ENCODE assay signal across 17 cellular contexts in the genomic region with DNA sequence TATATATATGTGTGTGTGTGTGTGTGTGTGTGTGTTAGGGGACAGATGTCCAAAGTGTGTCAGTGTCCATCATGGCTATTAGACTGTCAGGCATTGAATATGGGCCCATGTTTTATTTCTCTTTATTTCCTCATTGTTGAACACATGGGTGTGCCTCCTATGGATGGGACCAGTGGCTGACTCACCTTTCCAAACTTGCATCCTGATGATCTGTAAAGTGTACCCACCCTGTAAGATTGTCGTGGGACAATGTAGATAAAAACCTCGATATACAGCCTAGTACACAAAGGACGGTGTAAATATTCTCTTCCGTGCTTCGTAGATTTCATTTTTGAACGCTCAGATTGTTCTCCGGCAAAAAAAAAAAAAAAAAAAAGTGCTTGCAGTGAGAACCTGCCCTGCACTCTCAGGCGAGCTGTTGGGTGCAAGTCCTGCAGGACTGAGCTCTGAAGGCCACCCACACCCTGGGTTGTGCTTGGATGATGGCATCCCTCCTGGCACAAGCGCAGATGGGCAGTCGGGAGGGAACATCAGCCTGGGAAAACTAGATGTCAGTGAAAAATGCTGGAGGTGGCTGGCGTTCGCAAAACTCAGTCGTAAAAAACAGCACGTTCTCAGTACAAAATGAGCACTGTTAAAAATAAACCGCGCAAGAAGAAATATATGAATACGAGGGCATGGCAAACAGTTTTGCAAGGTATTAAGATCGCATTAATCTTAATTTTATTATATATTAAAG.
A peak's percentile ranks its signal among the peaks of the same experiment; 100 is the strongest.
DNase-seq lines count a peak whose midpoint lies in the region; ATAC-seq and TF ChIP-seq lines count a peak whose summit lies in the region.
"Had no signal": no experiment of that assay in that cellular context is flagged by ENCODE, and none has a peak within 500 bp of the region (broad histone marks: within the 10 kb centered on the region; RNA-seq: fewer than 3 reads in every experiment).

No MANE protein-coding gene starts in this region.

- peak; percentile 42 for ATAC-seq in esophagus mucosa
- ATAC-seq in HG03432 (IDR thresholded peaks at IDR 0.05; ENCODE audit: unreplicated experiment), result no peak
- ATAC-seq in left ventricle myocardium superior, result no peak
- no peak for ATAC-seq in GM19463 (IDR thresholded peaks at IDR 0.05; ENCODE audit: unreplicated experiment)
- ATAC-seq in HG02759 (IDR thresholded peaks at IDR 0.05; ENCODE audit: unreplicated experiment), result no peak

- no peaks in the 10 kb centered on the region for H3K9me2 ChIP-seq in DOHH2 (replicated peaks; ENCODE audit: control insufficient read depth, low read length)
- no peaks in the 10 kb centered on the region for H3K9me2 ChIP-seq in OCI-LY7 (ENCODE audit: insufficient read depth, low read length)

- TF ChIP-seq POLR2A in sigmoid colon (IDR thresholded peaks at IDR 0.05), result no peak

- H3K79me2 ChIP-seq in DOHH2 (ENCODE audit: control insufficient read depth, low read length) (peaks cover 89% of the 10 kb centered on the region), OCI-LY7 (ENCODE audit: insufficient read depth, low read depth, low read length) (peaks cover 89% of the 10 kb centered on the region)

- peak overlapping the region; percentile 91 for H3K27ac ChIP-seq in DOHH2 (ENCODE audit: low read depth, low read length)
- peak overlapping the region; percentile 97 for H3K27ac ChIP-seq in OCI-LY7 (ENCODE audit: low read depth, low read length, poor library complexity, severe bottlenecking)
- peak overlapping the region in 3 of 4 donors; percentile 31 to 65 (median 44) for H3K27ac ChIP-seq in sigmoid colon

- POLR2A ChIA-PET in OCI-LY7 (lab: Charles Lee), result interaction anchor here (0.6 to 2.8 kb wide), 12 partner anchors 9 to 458 kb away, joined by 3 to 14 read pairs (median 5); no protein-coding TSS in a partner anchor

- DNase-seq in OCI-LY7 (ENCODE audit: low spot score) (no peak), sigmoid colon (peak; percentile 88), left ventricle myocardium superior (no peak)
- DNase-seq: AML-193; CD4-positive, alpha-beta memory T cell; KG1; MM.1S; NCI-H1105; NCI-H2171; NCI-H446 treated with DMSO at 0.1 percent for 48 hours; NCI-H774; SHP77 treated with DMSO at 0.1 percent for 48 hours had no signal

- H4K20me1 ChIP-seq in DOHH2 (ENCODE audit: control insufficient read depth, insufficient read depth, low read depth, low read length) (no peaks in the 10 kb centered on the region), OCI-LY7 (ENCODE audit: insufficient read depth, low read length) (no peaks in the 10 kb centered on the region)

- H3K4me1 ChIP-seq in DOHH2 (ENCODE audit: control insufficient read depth, low read length), result peaks cover 98% of the 10 kb centered on the region
- peaks cover 97% of the 10 kb centered on the region for H3K4me1 ChIP-seq in OCI-LY7 (ENCODE audit: insufficient read depth, low read length, poor library complexity, severe bottlenecking)
- peaks cover 0 to 33% (median 25%) of the 10 kb centered on the region in 4 donors for H3K4me1 ChIP-seq in sigmoid colon

- H2AFZ ChIP-seq in OCI-LY7 (ENCODE audit: low read length), result no peak overlapping the region

- peaks cover 61% of the 10 kb centered on the region for H3F3A ChIP-seq in DOHH2 (ENCODE audit: control insufficient read depth, insufficient read depth)

- peaks cover 9% of the 10 kb centered on the region; the same call in 1 of the 2 replicates for H3K9me3 ChIP-seq in DOHH2 (ENCODE audit: control insufficient read depth, insufficient read depth, low read length)
- H3K9me3 ChIP-seq in OCI-LY7 (ENCODE audit: low read length), result peaks cover 10% of the 10 kb centered on the region; the same call in 1 of the 2 replicates
- no peaks in the 10 kb centered on the region for H3K9me3 ChIP-seq in sigmoid colon

- intact Hi-C loops in OCI-LY7 (cut with micrococcal nuclease; ENCODE audit: unreplicated experiment), result no loop called here
- intact Hi-C loops in sigmoid colon (cut with DNase I), result no loop called here
- intact Hi-C loops in left ventricle myocardium superior (cut with micrococcal nuclease), result no loop called here

- peak; percentile 12 to 66 (median 50) for TF ChIP-seq EP300 in sigmoid colon (IDR thresholded peaks at IDR 0.05)

- CTCF ChIA-PET in OCI-LY7 (lab: Charles Lee; ENCODE audit: unreplicated experiment), result interaction anchor here (1.2 kb wide), 1 partner anchor 127 kb away, joined by 3 read pairs; no protein-coding TSS in a partner anchor

- WGBS in sigmoid colon, 2 donors, result 62 to 92% methylated on average over 18 of the region's 18 CpGs

- H3K4me3 ChIP-seq in DOHH2 (ENCODE audit: low read length) (peak overlapping the region; percentile 27), OCI-LY7 (ENCODE audit: low read depth, low read length, poor library complexity, severe bottlenecking) (peak overlapping the region; percentile 47), sigmoid colon (no peak overlapping the region)

- H3K27me3 ChIP-seq in DOHH2 (ENCODE audit: control insufficient read depth, low read length), result no peaks in the 10 kb centered on the region
- H3K27me3 ChIP-seq in sigmoid colon, result no peaks in the 10 kb centered on the region

- H3K4me2 ChIP-seq in DOHH2 (ENCODE audit: low read length) (peak overlapping the region; percentile 66), OCI-LY7 (ENCODE audit: low read length) (peak overlapping the region; percentile 79)

- TSS peak; percentile 9 for BruUV-seq in OCI-LY7 (replicated peaks; lab: Mats Ljungman, UMichigan)

- TF ChIP-seq CTCF in DOHH2 (IDR thresholded peaks at IDR 0.05; ENCODE audit: low read depth, low read length, poor library complexity, severe bottlenecking) (no peak), OCI-LY7 (conservative IDR thresholded peaks at IDR 0.05; ENCODE audit: low read length) (no peak), sigmoid colon (IDR thresholded peaks at IDR 0.05) (no peak)

- peaks cover 41% of the 10 kb centered on the region for H3K36me3 ChIP-seq in DOHH2 (ENCODE audit: control insufficient read depth, low read length)
- H3K36me3 ChIP-seq in OCI-LY7 (ENCODE audit: insufficient read depth, low read length), result peaks cover 65% of the 10 kb centered on the region
- no peaks in the 10 kb centered on the region for H3K36me3 ChIP-seq in sigmoid colon

Comparison
In these comparisons a context has a peak if more than half of its experiments do, and no peak if none do; other contexts are left out.
1. H3K27ac ChIP-seq: peak in every context shown above with its lines; median percentile 97 in OCI-LY7; 91 in DOHH2; 44 in sigmoid colon.
2. H3K4me3 ChIP-seq: peak in DOHH2 (single experiment) and OCI-LY7 (single experiment); none in sigmoid colon (0 of 4).